16 cellular contexts compared by ENCODE assay signal in the genomic region with DNA sequence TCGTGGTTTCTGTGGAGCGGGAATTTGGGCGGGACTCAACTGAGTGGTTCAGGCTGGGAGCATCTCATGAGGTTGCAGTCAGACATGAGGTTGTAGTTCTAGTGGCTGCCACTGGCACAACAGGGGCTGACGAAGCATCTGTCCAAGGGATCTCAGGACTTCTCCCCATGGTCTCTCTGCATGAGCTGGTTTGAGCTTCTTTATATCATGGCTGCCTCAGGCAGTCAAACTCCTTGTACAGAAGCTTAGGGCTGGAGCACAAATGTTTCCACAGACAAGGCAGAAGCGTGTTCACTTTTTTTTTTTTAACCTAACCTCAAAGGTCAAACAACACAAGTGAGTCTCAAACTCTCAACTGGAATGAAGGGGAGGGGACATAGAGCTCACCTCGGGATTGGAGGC.
A peak's percentile ranks its signal among the peaks of the same experiment; 100 is the strongest.
DNase-seq lines count a peak whose midpoint lies in the region; ATAC-seq and TF ChIP-seq lines count a peak whose summit lies in the region.
"Had no signal": no experiment of that assay in that cellular context is flagged by ENCODE, and none has a peak within 500 bp of the region (broad histone marks: within the 10 kb centered on the region; RNA-seq: fewer than 3 reads in every experiment).

No MANE protein-coding gene starts in this region.

- 67% methylated on average over 6 of the region's 6 CpGs for WGBS in thymus

- no peak for ATAC-seq in activated T-cell treated with anti-CD3 and anti-CD28 coated beads, Interleukin-2, amount 50 U/mL, for 72 hours (replicated peaks in 1 of 2)
- no peak for ATAC-seq in activated T-cell treated with anti-CD3 and anti-CD28 coated beads, Interleukin-2, amount 50 U/mL, for 4 hours
- ATAC-seq: Right ventricle myocardium inferior had no signal

- H3K27ac ChIP-seq in brain microvascular endothelial cell (no peak overlapping the region), thymus (ENCODE audit: low read depth) (peak overlapping the region; percentile 64)
- H3K27ac ChIP-seq: esophagus squamous epithelium had no signal

- peak; percentile 35 for TF ChIP-seq CTCF in brain microvascular endothelial cell (IDR thresholded peaks at IDR 0.05; ENCODE audit: low read depth, low read length, missing control alignments)

- no peaks in the 10 kb centered on the region for H3K27me3 Mint-ChIP-seq in activated T-cell treated with anti-CD3 and anti-CD28 coated beads, Interleukin-2, amount 50 U/mL, for 72 hours (ENCODE audit: low read depth)
- H3K27me3 Mint-ChIP-seq in activated T-cell treated with anti-CD3 and anti-CD28 coated beads, Interleukin-2, amount 50 U/mL, for 4 hours (ENCODE audit: low read depth): no peaks in the 10 kb centered on the region
- H3K27me3 Mint-ChIP-seq: B cell, memory B cell had no signal

- H3K4me3 Mint-ChIP-seq in activated T-cell treated with anti-CD3 and anti-CD28 coated beads, Interleukin-2, amount 50 U/mL, for 72 hours: no peak overlapping the region
- no peak overlapping the region for H3K4me3 Mint-ChIP-seq in activated T-cell treated with anti-CD3 and anti-CD28 coated beads, Interleukin-2, amount 50 U/mL, for 4 hours
- H3K4me3 Mint-ChIP-seq: B cell, memory B cell had no signal

- H3K36me3 ChIP-seq in brain microvascular endothelial cell (replicated peaks) (no peaks in the 10 kb centered on the region), thymus (ENCODE audit: control insufficient read depth, insufficient read depth) (no peaks in the 10 kb centered on the region)
- H3K36me3 ChIP-seq: esophagus squamous epithelium had no signal

- no peaks in the 10 kb centered on the region for H3K9me3 Mint-ChIP-seq in activated T-cell treated with anti-CD3 and anti-CD28 coated beads, Interleukin-2, amount 50 U/mL, for 72 hours
- no peaks in the 10 kb centered on the region for H3K9me3 Mint-ChIP-seq in activated T-cell treated with anti-CD3 and anti-CD28 coated beads, Interleukin-2, amount 50 U/mL, for 4 hours
- H3K9me3 Mint-ChIP-seq: memory B cell had no signal

- peaks cover 53% of the 10 kb centered on the region for H3K4me1 ChIP-seq in thymus (ENCODE audit: control insufficient read depth, insufficient read depth, low read length)

- DNase-seq in activated T-cell treated with anti-CD3 and anti-CD28 coated beads, Interleukin-2, amount 50 U/mL, for 72 hours: no peak
- no peak for DNase-seq in activated T-cell treated with anti-CD3 and anti-CD28 coated beads, Interleukin-2, amount 50 U/mL, for 4 hours
- peak; percentile 52 for DNase-seq in NCI-H69 (lab: John Stamatoyannopoulos, UW)
- DNase-seq in brain microvascular endothelial cell: peak; percentile 18
- no peak for DNase-seq in NCI-H2029 treated with DMSO at 0.1 percent for 48 hours (lab: John Stamatoyannopoulos, UW)
- no peak for DNase-seq in T-helper 9 cell
- no peak for DNase-seq in OCI-M2 (lab: John Stamatoyannopoulos, UW; ENCODE audit: unreplicated experiment)
- DNase-seq: activated CD4-positive, alpha-beta T cell treated with anti-CD3 and anti-CD28 coated beads for 1 hour; activated gamma-delta T cell treated with Interleukin-2 at 50 U/mL for 16 hours; esophagus squamous epithelium; NCI-H345; stimulated activated CD4-positive, alpha-beta T cell treated with anti-CD3 and anti-CD28 coated beads, Interleukin-2, amount 100 ng/mL, for 24 hours had no signal

- H3K4me1 Mint-ChIP-seq in activated T-cell treated with anti-CD3 and anti-CD28 coated beads, Interleukin-2, amount 50 U/mL, for 72 hours (ENCODE audit: low read depth): peaks cover 38% of the 10 kb centered on the region
- H3K4me1 Mint-ChIP-seq in activated T-cell treated with anti-CD3 and anti-CD28 coated beads, Interleukin-2, amount 50 U/mL, for 4 hours (ENCODE audit: low read depth): peaks cover 40% of the 10 kb centered on the region

- H3K4me3 ChIP-seq in brain microvascular endothelial cell (ENCODE audit: low read depth, low read length): no peak overlapping the region
- H3K4me3 ChIP-seq in thymus (ENCODE audit: low read length): no peak overlapping the region
- H3K4me3 ChIP-seq: esophagus squamous epithelium had no signal

- H3K27me3 ChIP-seq in brain microvascular endothelial cell (replicated peaks) (no peaks in the 10 kb centered on the region), thymus (ENCODE audit: control insufficient read depth, insufficient read depth) (no peaks in the 10 kb centered on the region)
- H3K27me3 ChIP-seq: esophagus squamous epithelium had no signal

- H3K36me3 Mint-ChIP-seq in activated T-cell treated with anti-CD3 and anti-CD28 coated beads, Interleukin-2, amount 50 U/mL, for 72 hours (ENCODE audit: insufficient read depth in 2 of 2): no peaks in the 10 kb centered on the region
- peaks cover 2% of the 10 kb centered on the region for H3K36me3 Mint-ChIP-seq in activated T-cell treated with anti-CD3 and anti-CD28 coated beads, Interleukin-2, amount 50 U/mL, for 4 hours (ENCODE audit: insufficient read depth)

- no peaks in the 10 kb centered on the region for H3K9me3 ChIP-seq in thymus (ENCODE audit: control insufficient read depth)
- H3K9me3 ChIP-seq: esophagus squamous epithelium had no signal

- in situ Hi-C loops in brain microvascular endothelial cell (cut with HindIII; ENCODE audit: low pct_ligation_motif_present, low sequenced_read_pairs): no loop called here

- peak overlapping the region; percentile 47 for H3K27ac Mint-ChIP-seq in activated T-cell treated with anti-CD3 and anti-CD28 coated beads, Interleukin-2, amount 50 U/mL, for 72 hours
- H3K27ac Mint-ChIP-seq: B cell, memory B cell had no signal

Comparison
In these comparisons a context has a peak if more than half of its experiments do, and no peak if none do; other contexts are left out.
1. DNase-seq: peak in NCI-H69 (single experiment) and brain microvascular endothelial cell (single experiment); none in activated T-cell treated with anti-CD3 and anti-CD28 coated beads, Interleukin-2, amount 50 U/mL, for 72 hours (0 of 2), activated T-cell treated with anti-CD3 and anti-CD28 coated beads, Interleukin-2, amount 50 U/mL, for 4 hours (single experiment), NCI-H2029 treated with DMSO at 0.1 percent for 48 hours (single experiment), T-helper 9 cell (single experiment) and OCI-M2 (single experiment).